In the genomic region with DNA sequence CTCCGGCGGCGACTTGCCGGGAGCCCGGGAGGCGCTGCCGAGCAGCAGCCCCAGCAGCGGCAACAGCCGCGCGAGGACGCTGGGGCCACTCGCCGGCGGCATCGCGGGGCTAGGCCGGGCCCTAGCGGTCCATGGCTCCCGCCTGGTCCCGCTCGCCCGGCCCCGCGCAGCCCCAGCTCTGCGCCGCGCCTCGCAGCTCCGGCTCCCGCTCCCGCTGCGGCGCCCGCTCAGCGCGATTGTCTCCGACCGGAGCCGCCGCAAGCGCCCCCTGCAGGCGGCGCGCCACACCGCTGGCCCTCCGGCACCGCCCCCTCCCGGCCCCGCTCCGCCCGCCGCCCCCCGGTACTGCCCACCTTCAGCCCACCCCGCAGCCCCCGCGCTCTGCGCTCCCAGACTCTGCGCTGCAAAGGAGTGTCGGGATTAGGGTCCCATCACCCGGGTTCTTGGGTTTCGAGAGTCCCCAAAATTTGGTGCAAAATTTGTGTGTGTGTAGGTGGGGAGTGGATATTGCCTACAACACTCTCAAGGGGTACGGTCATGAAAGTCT, we compare ENCODE assay signal across 1 cellular context.
TF ChIP-seq lines count a peak whose summit lies in the region.

A gene (minus strand): TSS at position 241 of the 547 bp plus-strand sequence. CDS start 139 bp downstream, at position 102.

TF ChIP-seq in K562, 482 proteins besides CTCF, POLR2A, EP300 and RAD21 (continued from another document):
- TF ChIP-seq, protein P1, sequence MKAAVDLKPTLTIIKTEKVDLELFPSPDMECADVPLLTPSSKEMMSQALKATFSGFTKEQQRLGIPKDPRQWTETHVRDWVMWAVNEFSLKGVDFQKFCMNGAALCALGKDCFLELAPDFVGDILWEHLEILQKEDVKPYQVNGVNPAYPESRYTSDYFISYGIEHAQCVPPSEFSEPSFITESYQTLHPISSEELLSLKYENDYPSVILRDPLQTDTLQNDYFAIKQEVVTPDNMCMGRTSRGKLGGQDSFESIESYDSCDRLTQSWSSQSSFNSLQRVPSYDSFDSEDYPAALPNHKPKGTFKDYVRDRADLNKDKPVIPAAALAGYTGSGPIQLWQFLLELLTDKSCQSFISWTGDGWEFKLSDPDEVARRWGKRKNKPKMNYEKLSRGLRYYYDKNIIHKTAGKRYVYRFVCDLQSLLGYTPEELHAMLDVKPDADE (conservative IDR thresholded peaks at IDR 0.05; ENCODE audit: control insufficient read depth, low read depth, low read length) = peak; percentile 67
- peak; percentile 69; the same call in 1 of the 2 replicates for TF ChIP-seq ZNF583 (CRISPR knock-in tag; IDR thresholded peaks at IDR 0.05)
- no peak for TF ChIP-seq ZNF184 (CRISPR knock-in tag; IDR thresholded peaks at IDR 0.05)
- 0 out of 2 replicates have a peak, but pooled peaks have one; percentile 13 for TF ChIP-seq SMC3 (conservative IDR thresholded peaks at IDR 0.05; ENCODE audit: insufficient read depth, low read depth, low read length)
- TF ChIP-seq TRIM28 (IDR thresholded peaks at IDR 0.05) = no peak
- TF ChIP-seq, protein P2, sequence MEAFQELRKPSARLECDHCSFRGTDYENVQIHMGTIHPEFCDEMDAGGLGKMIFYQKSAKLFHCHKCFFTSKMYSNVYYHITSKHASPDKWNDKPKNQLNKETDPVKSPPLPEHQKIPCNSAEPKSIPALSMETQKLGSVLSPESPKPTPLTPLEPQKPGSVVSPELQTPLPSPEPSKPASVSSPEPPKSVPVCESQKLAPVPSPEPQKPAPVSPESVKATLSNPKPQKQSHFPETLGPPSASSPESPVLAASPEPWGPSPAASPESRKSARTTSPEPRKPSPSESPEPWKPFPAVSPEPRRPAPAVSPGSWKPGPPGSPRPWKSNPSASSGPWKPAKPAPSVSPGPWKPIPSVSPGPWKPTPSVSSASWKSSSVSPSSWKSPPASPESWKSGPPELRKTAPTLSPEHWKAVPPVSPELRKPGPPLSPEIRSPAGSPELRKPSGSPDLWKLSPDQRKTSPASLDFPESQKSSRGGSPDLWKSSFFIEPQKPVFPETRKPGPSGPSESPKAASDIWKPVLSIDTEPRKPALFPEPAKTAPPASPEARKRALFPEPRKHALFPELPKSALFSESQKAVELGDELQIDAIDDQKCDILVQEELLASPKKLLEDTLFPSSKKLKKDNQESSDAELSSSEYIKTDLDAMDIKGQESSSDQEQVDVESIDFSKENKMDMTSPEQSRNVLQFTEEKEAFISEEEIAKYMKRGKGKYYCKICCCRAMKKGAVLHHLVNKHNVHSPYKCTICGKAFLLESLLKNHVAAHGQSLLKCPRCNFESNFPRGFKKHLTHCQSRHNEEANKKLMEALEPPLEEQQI (IDR thresholded peaks at IDR 0.05) = no peak
- TF ChIP-seq WHSC1 (IDR thresholded peaks at IDR 0.05; ENCODE audit: low read length) = no peak
- TF ChIP-seq NR2F6 (CRISPR knock-in tag; IDR thresholded peaks at IDR 0.05) = no peak
- TF ChIP-seq L3MBTL2 (IDR thresholded peaks at IDR 0.05) = peak; percentile 87
- no peak for TF ChIP-seq ZNF507 (tag; conservative IDR thresholded peaks at IDR 0.05)
- TF ChIP-seq, protein P3, sequence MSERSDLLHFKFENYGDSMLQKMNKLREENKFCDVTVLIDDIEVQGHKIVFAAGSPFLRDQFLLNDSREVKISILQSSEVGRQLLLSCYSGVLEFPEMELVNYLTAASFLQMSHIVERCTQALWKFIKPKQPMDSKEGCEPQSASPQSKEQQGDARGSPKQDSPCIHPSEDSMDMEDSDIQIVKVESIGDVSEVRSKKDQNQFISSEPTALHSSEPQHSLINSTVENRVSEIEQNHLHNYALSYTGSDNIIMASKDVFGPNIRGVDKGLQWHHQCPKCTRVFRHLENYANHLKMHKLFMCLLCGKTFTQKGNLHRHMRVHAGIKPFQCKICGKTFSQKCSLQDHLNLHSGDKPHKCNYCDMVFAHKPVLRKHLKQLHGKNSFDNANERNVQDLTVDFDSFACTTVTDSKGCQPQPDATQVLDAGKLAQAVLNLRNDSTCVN (CRISPR knock-in tag; IDR thresholded peaks at IDR 0.05) = no peak
- peak; percentile 65; the same call in 1 of the 2 replicates for TF ChIP-seq CTBP1 (IDR thresholded peaks at IDR 0.05; ENCODE audit: borderline replicate concordance)
- peak; percentile 68 for TF ChIP-seq RBFOX2 (IDR thresholded peaks at IDR 0.05; ENCODE audit: low read depth, low read length)
- peak in 1 of 3 experiments; percentile 66 for TF ChIP-seq YY1 (IDR thresholded peaks at IDR 0.05; ENCODE audit: borderline replicate concordance in 1 of 3, control insufficient read depth in 1 of 3, extremely low read depth in 1 of 3, insufficient read depth in 3 of 3, insufficient read length in 1 of 3, insufficient replicate concordance in 2 of 3, low read depth in 1 of 3, low read length in 2 of 3)
- no peak for TF ChIP-seq FOXK2 (conservative IDR thresholded peaks at IDR 0.05 in 1 of 2, IDR thresholded peaks at IDR 0.05 in 1 of 2; ENCODE audit: low read depth in 2 of 2)
- peak; percentile 25 for TF ChIP-seq FUS (optimal IDR thresholded peaks at IDR 0.05; ENCODE audit: low read depth, low read length)
- TF ChIP-seq, protein P4, sequence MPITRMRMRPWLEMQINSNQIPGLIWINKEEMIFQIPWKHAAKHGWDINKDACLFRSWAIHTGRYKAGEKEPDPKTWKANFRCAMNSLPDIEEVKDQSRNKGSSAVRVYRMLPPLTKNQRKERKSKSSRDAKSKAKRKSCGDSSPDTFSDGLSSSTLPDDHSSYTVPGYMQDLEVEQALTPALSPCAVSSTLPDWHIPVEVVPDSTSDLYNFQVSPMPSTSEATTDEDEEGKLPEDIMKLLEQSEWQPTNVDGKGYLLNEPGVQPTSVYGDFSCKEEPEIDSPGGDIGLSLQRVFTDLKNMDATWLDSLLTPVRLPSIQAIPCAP (CRISPR knock-in tag; IDR thresholded peaks at IDR 0.05; ENCODE audit: borderline replicate concordance) = no peak
- TF ChIP-seq, protein P5, sequence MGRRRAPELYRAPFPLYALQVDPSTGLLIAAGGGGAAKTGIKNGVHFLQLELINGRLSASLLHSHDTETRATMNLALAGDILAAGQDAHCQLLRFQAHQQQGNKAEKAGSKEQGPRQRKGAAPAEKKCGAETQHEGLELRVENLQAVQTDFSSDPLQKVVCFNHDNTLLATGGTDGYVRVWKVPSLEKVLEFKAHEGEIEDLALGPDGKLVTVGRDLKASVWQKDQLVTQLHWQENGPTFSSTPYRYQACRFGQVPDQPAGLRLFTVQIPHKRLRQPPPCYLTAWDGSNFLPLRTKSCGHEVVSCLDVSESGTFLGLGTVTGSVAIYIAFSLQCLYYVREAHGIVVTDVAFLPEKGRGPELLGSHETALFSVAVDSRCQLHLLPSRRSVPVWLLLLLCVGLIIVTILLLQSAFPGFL (CRISPR knock-in tag; IDR thresholded peaks at IDR 0.05) = no peak
- TF ChIP-seq LARP7 (IDR thresholded peaks at IDR 0.05) = no peak
- peak; percentile 87 for TF ChIP-seq CXXC5 (CRISPR knock-in tag; IDR thresholded peaks at IDR 0.05)
- no peak for TF ChIP-seq MXI1 (IDR thresholded peaks at IDR 0.05; ENCODE audit: low read depth, low read length)
- TF ChIP-seq ZNF217 (CRISPR knock-in tag; IDR thresholded peaks at IDR 0.05) = no peak
- TF ChIP-seq RB1 (IDR thresholded peaks at IDR 0.05; ENCODE audit: low read depth) = peak; percentile 93
- no peak for TF ChIP-seq KHSRP (IDR thresholded peaks at IDR 0.05)
- no peak for TF ChIP-seq ELF1 (tag; IDR thresholded peaks at IDR 0.05)
- TF ChIP-seq HCFC1 (IDR thresholded peaks at IDR 0.05; ENCODE audit: low read depth, low read length) = no peak
- TF ChIP-seq, protein P6, sequence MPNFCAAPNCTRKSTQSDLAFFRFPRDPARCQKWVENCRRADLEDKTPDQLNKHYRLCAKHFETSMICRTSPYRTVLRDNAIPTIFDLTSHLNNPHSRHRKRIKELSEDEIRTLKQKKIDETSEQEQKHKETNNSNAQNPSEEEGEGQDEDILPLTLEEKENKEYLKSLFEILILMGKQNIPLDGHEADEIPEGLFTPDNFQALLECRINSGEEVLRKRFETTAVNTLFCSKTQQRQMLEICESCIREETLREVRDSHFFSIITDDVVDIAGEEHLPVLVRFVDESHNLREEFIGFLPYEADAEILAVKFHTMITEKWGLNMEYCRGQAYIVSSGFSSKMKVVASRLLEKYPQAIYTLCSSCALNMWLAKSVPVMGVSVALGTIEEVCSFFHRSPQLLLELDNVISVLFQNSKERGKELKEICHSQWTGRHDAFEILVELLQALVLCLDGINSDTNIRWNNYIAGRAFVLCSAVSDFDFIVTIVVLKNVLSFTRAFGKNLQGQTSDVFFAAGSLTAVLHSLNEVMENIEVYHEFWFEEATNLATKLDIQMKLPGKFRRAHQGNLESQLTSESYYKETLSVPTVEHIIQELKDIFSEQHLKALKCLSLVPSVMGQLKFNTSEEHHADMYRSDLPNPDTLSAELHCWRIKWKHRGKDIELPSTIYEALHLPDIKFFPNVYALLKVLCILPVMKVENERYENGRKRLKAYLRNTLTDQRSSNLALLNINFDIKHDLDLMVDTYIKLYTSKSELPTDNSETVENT (CRISPR knock-in tag; IDR thresholded peaks at IDR 0.05) = peak; percentile 78; the same call in 1 of the 2 replicates
- TF ChIP-seq POLR2G (IDR thresholded peaks at IDR 0.05; ENCODE audit: low read depth, low read length) = peak; percentile 76
- no peak for TF ChIP-seq RCOR1 (IDR thresholded peaks at IDR 0.05; ENCODE audit: borderline replicate concordance in 1 of 2, low read depth in 2 of 2, low read length in 2 of 2)
- peak in 1 of 2 experiments; percentile 53; a peak in 2 of 4 replicates for TF ChIP-seq NRF1 (conservative IDR thresholded peaks at IDR 0.05 in 1 of 2, IDR thresholded peaks at IDR 0.05 in 1 of 2)
- TF ChIP-seq, protein P7, sequence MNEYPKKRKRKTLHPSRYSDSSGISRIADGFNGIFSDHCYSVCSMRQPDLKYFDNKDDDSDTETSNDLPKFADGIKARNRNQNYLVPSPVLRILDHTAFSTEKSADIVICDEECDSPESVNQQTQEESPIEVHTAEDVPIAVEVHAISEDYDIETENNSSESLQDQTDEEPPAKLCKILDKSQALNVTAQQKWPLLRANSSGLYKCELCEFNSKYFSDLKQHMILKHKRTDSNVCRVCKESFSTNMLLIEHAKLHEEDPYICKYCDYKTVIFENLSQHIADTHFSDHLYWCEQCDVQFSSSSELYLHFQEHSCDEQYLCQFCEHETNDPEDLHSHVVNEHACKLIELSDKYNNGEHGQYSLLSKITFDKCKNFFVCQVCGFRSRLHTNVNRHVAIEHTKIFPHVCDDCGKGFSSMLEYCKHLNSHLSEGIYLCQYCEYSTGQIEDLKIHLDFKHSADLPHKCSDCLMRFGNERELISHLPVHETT (CRISPR knock-in tag; conservative IDR thresholded peaks at IDR 0.05 in 1 of 2, IDR thresholded peaks at IDR 0.05 in 1 of 2) = 0 out of 4 replicates have a peak, but pooled peaks of 1 of the 2 experiments have one; percentile 28
- TF ChIP-seq CBX3 (IDR thresholded peaks at IDR 0.05; ENCODE audit: borderline replicate concordance in 1 of 2, low read length in 2 of 2) = no peak
- peak; percentile 23; the same call in 1 of the 2 replicates for TF ChIP-seq ATF7 (IDR thresholded peaks at IDR 0.05)
- TF ChIP-seq, protein P8, sequence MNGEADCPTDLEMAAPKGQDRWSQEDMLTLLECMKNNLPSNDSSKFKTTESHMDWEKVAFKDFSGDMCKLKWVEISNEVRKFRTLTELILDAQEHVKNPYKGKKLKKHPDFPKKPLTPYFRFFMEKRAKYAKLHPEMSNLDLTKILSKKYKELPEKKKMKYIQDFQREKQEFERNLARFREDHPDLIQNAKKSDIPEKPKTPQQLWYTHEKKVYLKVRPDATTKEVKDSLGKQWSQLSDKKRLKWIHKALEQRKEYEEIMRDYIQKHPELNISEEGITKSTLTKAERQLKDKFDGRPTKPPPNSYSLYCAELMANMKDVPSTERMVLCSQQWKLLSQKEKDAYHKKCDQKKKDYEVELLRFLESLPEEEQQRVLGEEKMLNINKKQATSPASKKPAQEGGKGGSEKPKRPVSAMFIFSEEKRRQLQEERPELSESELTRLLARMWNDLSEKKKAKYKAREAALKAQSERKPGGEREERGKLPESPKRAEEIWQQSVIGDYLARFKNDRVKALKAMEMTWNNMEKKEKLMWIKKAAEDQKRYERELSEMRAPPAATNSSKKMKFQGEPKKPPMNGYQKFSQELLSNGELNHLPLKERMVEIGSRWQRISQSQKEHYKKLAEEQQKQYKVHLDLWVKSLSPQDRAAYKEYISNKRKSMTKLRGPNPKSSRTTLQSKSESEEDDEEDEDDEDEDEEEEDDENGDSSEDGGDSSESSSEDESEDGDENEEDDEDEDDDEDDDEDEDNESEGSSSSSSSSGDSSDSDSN (IDR thresholded peaks at IDR 0.05; ENCODE audit: borderline replicate concordance in 1 of 2, low read depth in 2 of 2, low read length in 2 of 2) = peak; percentile 90 to 97
- TF ChIP-seq, protein P9, sequence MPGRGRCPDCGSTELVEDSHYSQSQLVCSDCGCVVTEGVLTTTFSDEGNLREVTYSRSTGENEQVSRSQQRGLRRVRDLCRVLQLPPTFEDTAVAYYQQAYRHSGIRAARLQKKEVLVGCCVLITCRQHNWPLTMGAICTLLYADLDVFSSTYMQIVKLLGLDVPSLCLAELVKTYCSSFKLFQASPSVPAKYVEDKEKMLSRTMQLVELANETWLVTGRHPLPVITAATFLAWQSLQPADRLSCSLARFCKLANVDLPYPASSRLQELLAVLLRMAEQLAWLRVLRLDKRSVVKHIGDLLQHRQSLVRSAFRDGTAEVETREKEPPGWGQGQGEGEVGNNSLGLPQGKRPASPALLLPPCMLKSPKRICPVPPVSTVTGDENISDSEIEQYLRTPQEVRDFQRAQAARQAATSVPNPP (IDR thresholded peaks at IDR 0.05; ENCODE audit: borderline replicate concordance, insufficient read depth, insufficient read length) = no peak
- no peak for TF ChIP-seq ZNF551 (CRISPR knock-in tag; IDR thresholded peaks at IDR 0.05)
- no peak for TF ChIP-seq CSDE1 (IDR thresholded peaks at IDR 0.05)
- TF ChIP-seq, protein P10, sequence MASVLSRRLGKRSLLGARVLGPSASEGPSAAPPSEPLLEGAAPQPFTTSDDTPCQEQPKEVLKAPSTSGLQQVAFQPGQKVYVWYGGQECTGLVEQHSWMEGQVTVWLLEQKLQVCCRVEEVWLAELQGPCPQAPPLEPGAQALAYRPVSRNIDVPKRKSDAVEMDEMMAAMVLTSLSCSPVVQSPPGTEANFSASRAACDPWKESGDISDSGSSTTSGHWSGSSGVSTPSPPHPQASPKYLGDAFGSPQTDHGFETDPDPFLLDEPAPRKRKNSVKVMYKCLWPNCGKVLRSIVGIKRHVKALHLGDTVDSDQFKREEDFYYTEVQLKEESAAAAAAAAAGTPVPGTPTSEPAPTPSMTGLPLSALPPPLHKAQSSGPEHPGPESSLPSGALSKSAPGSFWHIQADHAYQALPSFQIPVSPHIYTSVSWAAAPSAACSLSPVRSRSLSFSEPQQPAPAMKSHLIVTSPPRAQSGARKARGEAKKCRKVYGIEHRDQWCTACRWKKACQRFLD (CRISPR knock-in tag; IDR thresholded peaks at IDR 0.05) = 0 out of 2 replicates have a peak, but pooled peaks have one; percentile 27
- no peak for TF ChIP-seq MCM3 (IDR thresholded peaks at IDR 0.05)
- TF ChIP-seq POLR3G (IDR thresholded peaks at IDR 0.05; ENCODE audit: extremely low read depth, insufficient read length, insufficient replicate concordance) = no peak
TF ChIP-seq in K562: peak in this region for 36.
